1 cellular context compared by ENCODE assay signal in the genomic region with DNA sequence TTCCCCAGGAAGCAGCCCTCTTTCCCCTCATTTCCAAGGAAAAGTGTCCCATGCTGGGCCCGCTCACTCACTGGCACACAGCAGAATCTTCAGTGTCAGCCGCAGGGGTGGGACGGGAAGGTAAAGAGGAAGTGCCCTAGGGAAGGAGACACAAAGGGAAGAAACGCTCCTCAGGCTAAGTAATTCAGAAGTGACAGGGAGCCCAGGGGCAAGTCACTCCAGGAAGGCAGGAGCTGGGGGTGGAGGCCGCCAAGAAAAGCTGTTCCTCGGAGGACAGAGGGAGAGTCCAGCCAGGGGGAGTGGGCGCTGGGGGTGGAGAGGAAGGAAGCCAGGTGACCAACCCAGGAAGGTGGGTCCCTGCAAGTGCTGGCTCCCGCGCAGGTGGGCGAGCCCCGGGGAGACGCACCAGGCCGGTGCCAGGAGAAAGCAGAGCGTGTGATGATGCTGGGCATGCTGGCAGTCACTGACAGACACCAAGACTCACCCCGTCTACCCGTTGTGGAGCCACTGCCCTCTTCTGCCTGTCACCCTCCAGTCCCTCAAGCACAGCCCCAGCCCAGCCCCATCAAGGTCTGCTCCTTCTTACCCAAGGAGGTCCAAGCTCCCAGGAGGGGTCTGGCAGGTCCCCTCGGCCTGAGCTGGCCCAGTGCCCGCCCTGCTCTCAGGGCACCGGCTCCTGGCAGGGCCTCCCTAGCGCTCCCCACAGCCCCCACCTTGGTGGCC.
TF ChIP-seq lines count a peak whose summit lies in the region.

No MANE protein-coding gene starts in this region.

TF ChIP-seq in HepG2, 621 proteins besides CTCF, POLR2A, EP300 and RAD21 (continued from another document):
- no peak for TF ChIP-seq NCOR1 (IDR thresholded peaks at IDR 0.05; ENCODE audit: borderline replicate concordance, low read length)
